ENCODE assay signal across 8 cellular contexts in the genomic region with DNA sequence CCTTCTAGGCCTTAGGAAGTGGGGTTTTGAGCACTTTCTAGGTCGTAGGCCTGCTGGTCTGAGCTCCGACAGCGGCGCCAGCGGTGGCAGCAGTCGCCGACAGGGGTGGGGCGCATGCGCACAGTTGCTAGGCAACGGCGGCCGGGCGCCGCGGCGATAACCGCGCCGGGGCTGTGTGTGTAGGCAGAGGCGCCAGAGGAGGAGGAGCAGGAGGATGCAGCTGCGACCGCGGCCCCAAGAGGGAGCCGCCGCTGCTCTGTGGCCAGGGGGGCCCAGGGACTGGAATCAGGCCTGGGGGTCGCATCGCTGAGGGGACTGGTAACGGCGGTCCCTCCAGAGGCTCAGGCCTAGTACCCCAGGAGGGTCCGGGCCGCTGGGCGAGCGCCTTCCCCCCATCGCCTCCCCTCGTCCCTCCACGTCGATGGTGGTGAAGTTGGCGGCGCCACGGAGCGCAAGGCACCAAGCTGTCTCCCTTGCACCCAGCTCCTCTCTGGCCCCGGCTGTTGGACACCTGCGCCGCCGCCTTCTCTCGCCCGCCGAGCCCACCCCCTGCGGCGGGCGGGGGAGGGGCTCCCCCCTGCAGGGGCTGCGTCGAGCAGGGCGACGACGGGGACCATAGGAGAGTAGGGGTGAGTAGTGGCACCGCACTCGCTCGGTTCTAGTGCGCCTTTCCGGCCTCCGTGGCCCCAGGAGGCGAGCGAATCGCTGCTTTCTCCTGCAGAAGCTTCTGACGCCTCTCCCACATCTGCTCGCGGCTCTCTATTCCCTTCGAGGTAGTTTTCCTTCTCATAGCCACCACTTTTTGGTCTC. TPM values are rescaled to one million over a fixed set of nuclear protein-coding genes. Genes with fewer than 3 reads are reported as not detected.
DNase-seq lines count a peak whose midpoint lies in the region; ATAC-seq and TF ChIP-seq lines count a peak whose summit lies in the region.

A gene (plus strand): TSS at position 186 of the 810 bp plus-strand sequence.

- H3K4me2 ChIP-seq in DOHH2 (ENCODE audit: low read length) (peak within 1 kb of the TSS; percentile 75), Karpas-422 (ENCODE audit: low read depth, low read length, poor library complexity, severe bottlenecking) (peak within 1 kb of the TSS; percentile 75)

- TF ChIP-seq CTCF in DOHH2 (IDR thresholded peaks at IDR 0.05; ENCODE audit: low read depth, low read length, poor library complexity, severe bottlenecking) (peak; percentile 63), WTC11 (IDR thresholded peaks at IDR 0.05) (no peak)

- H3K4me3 ChIP-seq in DOHH2 (ENCODE audit: low read length) (peak within 1 kb of the TSS; percentile 90), Karpas-422 (ENCODE audit: low read length) (peak within 1 kb of the TSS; percentile 65)

- H3K9me2 ChIP-seq in DOHH2 (replicated peaks; ENCODE audit: control insufficient read depth, low read length) (no peaks in the 10 kb centered on the region), Karpas-422 (replicated peaks; ENCODE audit: insufficient read depth, low read length) (no peaks in the 10 kb centered on the region)

- no peaks in the 10 kb centered on the region for H3K27me3 Mint-ChIP-seq in WTC11 (ENCODE audit: low read depth)

- peak within 1 kb of the TSS; percentile 86 for H3K4me3 Mint-ChIP-seq in WTC11

- H3K79me2 ChIP-seq in DOHH2 (ENCODE audit: control insufficient read depth, low read length) = peaks cover 15% of the 10 kb centered on the region
- H3K79me2 ChIP-seq in Karpas-422 (ENCODE audit: low read length) = no peaks in the 10 kb centered on the region

- H3K9me3 ChIP-seq in DOHH2 (ENCODE audit: control insufficient read depth, insufficient read depth, low read length) (no peaks in the 10 kb centered on the region), Karpas-422 (ENCODE audit: low read length) (no peaks in the 10 kb centered on the region)

- H3K9ac ChIP-seq in Karpas-422 (ENCODE audit: low read length) = peak within 1 kb of the TSS; percentile 63

- peaks cover 6% of the 10 kb centered on the region for H3K4me1 Mint-ChIP-seq in WTC11

- H3F3A ChIP-seq in DOHH2 (ENCODE audit: control insufficient read depth, insufficient read depth) = no peaks in the 10 kb centered on the region

- H2AFZ ChIP-seq in Karpas-422 (ENCODE audit: low read length) = peak within 1 kb of the TSS; percentile 88; the same call in 1 of the 2 replicates

- no peaks in the 10 kb centered on the region for H3K36me3 Mint-ChIP-seq in WTC11

- H3K27ac Mint-ChIP-seq in WTC11 = peak within 1 kb of the TSS; percentile 57

- H3K27ac ChIP-seq in DOHH2 (ENCODE audit: low read depth, low read length) (peak within 1 kb of the TSS; percentile 73), Karpas-422 (ENCODE audit: low read length) (no peak within 1 kb of the TSS), caudate nucleus (ENCODE audit: low read depth, low read length) (peak within 1 kb of the TSS; percentile 68)

- H3K4me1 ChIP-seq in DOHH2 (ENCODE audit: control insufficient read depth, low read length) = peaks cover 11% of the 10 kb centered on the region; the same call in 1 of the 2 replicates
- peaks cover 7% of the 10 kb centered on the region; the same call in 1 of the 2 replicates for H3K4me1 ChIP-seq in Karpas-422 (ENCODE audit: low read length)

- H3K36me3 ChIP-seq in DOHH2 (ENCODE audit: control insufficient read depth, low read length) (no peaks in the 10 kb centered on the region), Karpas-422 (ENCODE audit: insufficient read depth, low read length) (no peaks in the 10 kb centered on the region)

- peak; percentile 90 for DNase-seq in Karpas-422
- peak; percentile 85 for DNase-seq in WTC11 (ENCODE audit: low spot score)
- peak in 60 of 61 donors; percentile 3 to 87 (median 66) for DNase-seq in caudate nucleus (lab: John Stamatoyannopoulos, UW)
- DNase-seq in islet precursor cell = peak; percentile 92
- DNase-seq in stimulated activated CD4-positive, alpha-beta T cell treated with anti-CD3 and anti-CD28 coated beads, Interleukin-12 subunit alpha, Interleukin-12 subunit beta, amount 100 ng/mL, for 48 hours (ENCODE audit: low read depth in 2 of 3, low spot score in 1 of 3) = peak; percentile 47 to 76 (median 68)
- DNase-seq in NCI-H2081 treated with DMSO at 0.1 percent for 48 hours (lab: John Stamatoyannopoulos, UW) = no peak

- CTCF ChIA-PET in WTC11 (lab: Charles Lee) = interaction anchor here (0.9 to 2.6 kb wide), 12 partner anchors 16 to 494 kb away, joined by 3 to 19 read pairs (median 5); a partner anchor contains a TSS

- POLR2A ChIA-PET in WTC11 (lab: Charles Lee) = interaction anchor here (0.6 to 2.6 kb wide), 5 partner anchors 16 to 265 kb away, joined by 3 to 12 read pairs (median 7); a partner anchor contains a TSS

- no peaks in the 10 kb centered on the region for H3K9me3 Mint-ChIP-seq in WTC11

- ATAC-seq in GM21619 (IDR thresholded peaks at IDR 0.05; ENCODE audit: unreplicated experiment) (peak; percentile 93), WTC11 (peak; percentile 97)

- H4K20me1 ChIP-seq in DOHH2 (ENCODE audit: control insufficient read depth, insufficient read depth, low read depth, low read length) = no peaks in the 10 kb centered on the region
- H4K20me1 ChIP-seq in Karpas-422 (ENCODE audit: insufficient read depth, low read depth, low read length) = no peaks in the 10 kb centered on the region

- H3K27me3 ChIP-seq in DOHH2 (ENCODE audit: control insufficient read depth, low read length) = no peaks in the 10 kb centered on the region
- H3K27me3 ChIP-seq in Karpas-422 (ENCODE audit: low read length) = no peaks in the 10 kb centered on the region

TF ChIP-seq in WTC11, 78 proteins besides CTCF, POLR2A, EP300 and RAD21 (continues in another document):
- TF ChIP-seq FOXP1 (CRISPR knock-in tag; IDR thresholded peaks at IDR 0.05; ENCODE audit: borderline replicate concordance) (0 out of 2 replicates have a peak, but pooled peaks have one; percentile 37), JUN (CRISPR knock-in tag; IDR thresholded peaks at IDR 0.05) (no peak), SP1 (CRISPR knock-in tag; conservative IDR thresholded peaks at IDR 0.05) (0 out of 2 replicates have a peak, but pooled peaks have one; percentile 29), CREB1 (CRISPR knock-in tag; IDR thresholded peaks at IDR 0.05) (no peak), RELA (CRISPR knock-in tag; IDR thresholded peaks at IDR 0.05; ENCODE audit: borderline replicate concordance) (no peak)
- TF ChIP-seq, protein P1, sequence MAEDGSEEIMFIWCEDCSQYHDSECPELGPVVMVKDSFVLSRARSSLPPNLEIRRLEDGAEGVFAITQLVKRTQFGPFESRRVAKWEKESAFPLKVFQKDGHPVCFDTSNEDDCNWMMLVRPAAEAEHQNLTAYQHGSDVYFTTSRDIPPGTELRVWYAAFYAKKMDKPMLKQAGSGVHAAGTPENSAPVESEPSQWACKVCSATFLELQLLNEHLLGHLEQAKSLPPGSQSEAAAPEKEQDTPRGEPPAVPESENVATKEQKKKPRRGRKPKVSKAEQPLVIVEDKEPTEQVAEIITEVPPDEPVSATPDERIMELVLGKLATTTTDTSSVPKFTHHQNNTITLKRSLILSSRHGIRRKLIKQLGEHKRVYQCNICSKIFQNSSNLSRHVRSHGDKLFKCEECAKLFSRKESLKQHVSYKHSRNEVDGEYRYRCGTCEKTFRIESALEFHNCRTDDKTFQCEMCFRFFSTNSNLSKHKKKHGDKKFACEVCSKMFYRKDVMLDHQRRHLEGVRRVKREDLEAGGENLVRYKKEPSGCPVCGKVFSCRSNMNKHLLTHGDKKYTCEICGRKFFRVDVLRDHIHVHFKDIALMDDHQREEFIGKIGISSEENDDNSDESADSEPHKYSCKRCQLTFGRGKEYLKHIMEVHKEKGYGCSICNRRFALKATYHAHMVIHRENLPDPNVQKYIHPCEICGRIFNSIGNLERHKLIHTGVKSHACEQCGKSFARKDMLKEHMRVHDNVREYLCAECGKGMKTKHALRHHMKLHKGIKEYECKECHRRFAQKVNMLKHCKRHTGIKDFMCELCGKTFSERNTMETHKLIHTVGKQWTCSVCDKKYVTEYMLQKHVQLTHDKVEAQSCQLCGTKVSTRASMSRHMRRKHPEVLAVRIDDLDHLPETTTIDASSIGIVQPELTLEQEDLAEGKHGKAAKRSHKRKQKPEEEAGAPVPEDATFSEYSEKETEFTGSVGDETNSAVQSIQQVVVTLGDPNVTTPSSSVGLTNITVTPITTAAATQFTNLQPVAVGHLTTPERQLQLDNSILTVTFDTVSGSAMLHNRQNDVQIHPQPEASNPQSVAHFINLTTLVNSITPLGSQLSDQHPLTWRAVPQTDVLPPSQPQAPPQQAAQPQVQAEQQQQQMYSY (CRISPR knock-in tag; IDR thresholded peaks at IDR 0.05) = no peak
- TF ChIP-seq, protein P2, sequence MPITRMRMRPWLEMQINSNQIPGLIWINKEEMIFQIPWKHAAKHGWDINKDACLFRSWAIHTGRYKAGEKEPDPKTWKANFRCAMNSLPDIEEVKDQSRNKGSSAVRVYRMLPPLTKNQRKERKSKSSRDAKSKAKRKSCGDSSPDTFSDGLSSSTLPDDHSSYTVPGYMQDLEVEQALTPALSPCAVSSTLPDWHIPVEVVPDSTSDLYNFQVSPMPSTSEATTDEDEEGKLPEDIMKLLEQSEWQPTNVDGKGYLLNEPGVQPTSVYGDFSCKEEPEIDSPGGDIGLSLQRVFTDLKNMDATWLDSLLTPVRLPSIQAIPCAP (CRISPR knock-in tag; IDR thresholded peaks at IDR 0.05) = no peak
- TF ChIP-seq, protein P3, sequence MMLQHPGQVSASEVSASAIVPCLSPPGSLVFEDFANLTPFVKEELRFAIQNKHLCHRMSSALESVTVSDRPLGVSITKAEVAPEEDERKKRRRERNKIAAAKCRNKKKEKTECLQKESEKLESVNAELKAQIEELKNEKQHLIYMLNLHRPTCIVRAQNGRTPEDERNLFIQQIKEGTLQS (CRISPR knock-in tag; conservative IDR thresholded peaks at IDR 0.05) = no peak

RNA-seq across cellular contexts. Expression of the gene that starts here (rescaled TPM):
- total RNA-seq in Karpas-422 (2014; rRNA removed; shearing (Covaris generic); ENCODE audit: low replicate concordance) = 0.43 and 0.97 TPM in 2 replicates
- 1.5 to 1.9 TPM (median 1.6 TPM) in 3 replicates for total RNA-seq in WTC11 (2021)

Comparison
In these comparisons a context has a peak if more than half of its experiments do, and no peak if none do; other contexts are left out.
1. Peak in DNase-seq, H3K4me3 ChIP-seq, H3K9ac ChIP-seq and H3K4me2 ChIP-seq in Karpas-422; RNA of the gene not detected or under 1 TPM.